ENCODE assay signal across 9 cellular contexts in genomic region chr10:122307669-122308486, GRCh38. TPM values are rescaled to one million over a fixed set of nuclear protein-coding genes. Genes with fewer than 3 reads are reported as not detected.
DNase-seq lines count a peak whose midpoint lies in the region; ATAC-seq and TF ChIP-seq lines count a peak whose summit lies in the region.
"Had no signal": no experiment of that assay in that cellular context is flagged by ENCODE, and none has a peak within 500 bp of the region (broad histone marks: within the 10 kb centered on the region; RNA-seq: fewer than 3 reads in every experiment).

No MANE protein-coding gene starts in this region.

- H3F3A ChIP-seq in PC-9 (ENCODE audit: insufficient read depth, low read depth): peaks cover 9% of the 10 kb centered on the region; the same call in 1 of the 2 replicates

- peak overlapping the region; percentile 98 for H3K27ac Mint-ChIP-seq in osteocyte (ENCODE audit: unreplicated experiment)
- H3K27ac Mint-ChIP-seq: activated naive CD4-positive, alpha-beta T cell treated with anti-CD3 and anti-CD28 coated beads, Interleukin-2, amount 50 U/mL, for 24 hours had no signal

- BruUV-seq in PC-9 (replicated peaks; lab: Mats Ljungman, UMichigan): no TSS peak

- H3K4me1 Mint-ChIP-seq in osteocyte (ENCODE audit: unreplicated experiment): peaks cover 63% of the 10 kb centered on the region
- H3K4me1 Mint-ChIP-seq: activated naive CD4-positive, alpha-beta T cell treated with anti-CD3 and anti-CD28 coated beads, Interleukin-2, amount 50 U/mL, for 24 hours had no signal

- DNase-seq in ACHN (peak; percentile 96), PC-9 (peak; percentile 52 to 72), fibroblast of lung (ENCODE audit: low read depth in 2 of 2) (peak; percentile 89 to 99), osteocyte (ENCODE audit: extremely low spot score, unreplicated experiment) (peak; percentile 86), T-helper 1 cell (no peak), NCI-H510A (lab: John Stamatoyannopoulos, UW) (no peak)
- no peak for DNase-seq in activated CD4-positive, alpha-beta T cell treated with anti-CD3 and anti-CD28 coated beads for 1 hour

- H3K4me3 ChIP-seq in PC-9 (peak overlapping the region; percentile 34), fibroblast of lung (replicated peaks in 1 of 4; ENCODE audit: control extremely low read depth in 1 of 4, insufficient read depth in 1 of 4, low read depth in 3 of 4, low read length in 4 of 4) (peak overlapping the region in 3 of 4 experiments; percentile 12 to 34 (median 19))

- H3K27me3 ChIP-seq in PC-9 (ENCODE audit: insufficient read depth, low read depth) (no peaks in the 10 kb centered on the region), fibroblast of lung (ENCODE audit: control insufficient read depth, insufficient read depth, low read length) (no peaks in the 10 kb centered on the region)

- H3K4me1 ChIP-seq in PC-9 (replicated peaks; ENCODE audit: insufficient read depth): peaks cover 22% of the 10 kb centered on the region
- H3K4me1 ChIP-seq in fibroblast of lung (ENCODE audit: control insufficient read depth, extremely low read depth, insufficient read depth, low read length): peaks cover 11% of the 10 kb centered on the region

- H3K27ac ChIP-seq in PC-9 (peak overlapping the region; percentile 83), fibroblast of lung (ENCODE audit: insufficient read depth, low read length) (peak overlapping the region; percentile 64)

- H3K36me3 Mint-ChIP-seq in osteocyte (ENCODE audit: unreplicated experiment): no peaks in the 10 kb centered on the region
- H3K36me3 Mint-ChIP-seq: activated naive CD4-positive, alpha-beta T cell treated with anti-CD3 and anti-CD28 coated beads, Interleukin-2, amount 50 U/mL, for 24 hours had no signal

- H3K79me2 ChIP-seq in PC-9 (ENCODE audit: low read depth): no peaks in the 10 kb centered on the region
- H3K79me2 ChIP-seq in fibroblast of lung (ENCODE audit: control insufficient read depth, insufficient read depth, low read length): no peaks in the 10 kb centered on the region

- H3K4me3 Mint-ChIP-seq in osteocyte (ENCODE audit: unreplicated experiment): peak overlapping the region; percentile 47
- H3K4me3 Mint-ChIP-seq: activated naive CD4-positive, alpha-beta T cell treated with anti-CD3 and anti-CD28 coated beads, Interleukin-2, amount 50 U/mL, for 24 hours had no signal

- in situ Hi-C loops in ACHN (cut with HindIII; ENCODE audit: low pct_ligation_motif_present, low pct_unique_long_range_greater_than_20kb, low sequenced_read_pairs): no loop called here

- POLR2A ChIA-PET in PC-9 (lab: Charles Lee; ENCODE audit: unreplicated experiment): interaction anchor here (0.7 to 1.0 kb wide), 4 partner anchors 9 to 288 kb away, joined by 3 to 7 read pairs (median 4); no protein-coding TSS in a partner anchor

- no peaks in the 10 kb centered on the region for H3K9me2 ChIP-seq in PC-9 (ENCODE audit: insufficient read depth)

- H3K4me2 ChIP-seq in PC-9 (peak overlapping the region; percentile 73), fibroblast of lung (ENCODE audit: extremely low read depth, insufficient read depth, low read length) (peak overlapping the region; percentile 64)

- H3K9me3 ChIP-seq in PC-9 (ENCODE audit: insufficient read depth, low read depth) (no peaks in the 10 kb centered on the region), fibroblast of lung (ENCODE audit: control insufficient read depth, insufficient read depth, low read depth, low read length) (no peaks in the 10 kb centered on the region)

- intact Hi-C loops in PC-9 (cut with micrococcal nuclease; ENCODE audit: unreplicated experiment): no loop called here

- H2AFZ ChIP-seq in PC-9: peak overlapping the region; percentile 62
- peak overlapping the region; percentile 9 for H2AFZ ChIP-seq in fibroblast of lung (ENCODE audit: low read length)

- H4K20me1 ChIP-seq in PC-9 (ENCODE audit: insufficient read depth) (no peaks in the 10 kb centered on the region), fibroblast of lung (ENCODE audit: control insufficient read depth, extremely low read depth, insufficient read depth, low read length) (no peaks in the 10 kb centered on the region)

- peak; percentile 80 for ATAC-seq in GM21786 (IDR thresholded peaks at IDR 0.05; ENCODE audit: unreplicated experiment)

- no peak overlapping the region for H3K9ac ChIP-seq in fibroblast of lung (ENCODE audit: insufficient read depth, low read length)

- no peak for TF ChIP-seq CTCF in PC-9 (conservative IDR thresholded peaks at IDR 0.05)
- TF ChIP-seq CTCF in fibroblast of lung (conservative IDR thresholded peaks at IDR 0.05 in 1 of 2, IDR thresholded peaks at IDR 0.05 in 1 of 2; ENCODE audit: low read depth in 1 of 2, low read length in 2 of 2): no peak
- no peak for TF ChIP-seq CTCF in osteocyte (IDR thresholded peaks at IDR 0.05)

- H3K27me3 Mint-ChIP-seq in osteocyte (ENCODE audit: unreplicated experiment): no peaks in the 10 kb centered on the region

- H3K9me3 Mint-ChIP-seq in osteocyte (ENCODE audit: unreplicated experiment): peaks cover 5% of the 10 kb centered on the region
- H3K9me3 Mint-ChIP-seq: activated naive CD4-positive, alpha-beta T cell treated with anti-CD3 and anti-CD28 coated beads, Interleukin-2, amount 50 U/mL, for 24 hours had no signal

- H3K36me3 ChIP-seq in PC-9 (ENCODE audit: low read depth) (no peaks in the 10 kb centered on the region), fibroblast of lung (ENCODE audit: control insufficient read depth, insufficient read depth, low read length) (no peaks in the 10 kb centered on the region)

- CTCF ChIA-PET in PC-9 (lab: Charles Lee): interaction anchor here (0.6 to 1.3 kb wide), 3 partner anchors 9 to 548 kb away, joined by 3 to 9 read pairs (median 6); no protein-coding TSS in a partner anchor

RNA-seq across cellular contexts. Expression of gene BTBD16, which starts 36.8 kb away (rescaled TPM):
- total RNA-seq in PC-9 (2021): 0.28 and 0.37 TPM in 2 replicates
- total RNA-seq in fibroblast of lung: not detected in 2 replicates
- not detected in 2 replicates for polyA plus RNA-seq in fibroblast of lung
- not detected in 2 replicates for polyA plus RNA-seq in fibroblast of lung (2012)
- polyA minus RNA-seq in fibroblast of lung (ENCODE audit: low replicate concordance): not detected in 2 replicates
- not detected in 2 replicates for total RNA-seq in osteocyte

Comparison
In these comparisons a context has a peak if more than half of its experiments do, and no peak if none do; other contexts are left out.
1. DNase-seq: peak in ACHN (single experiment), PC-9 (2 of 2), fibroblast of lung (2 of 2) and osteocyte (single experiment); none in activated CD4-positive, alpha-beta T cell treated with anti-CD3 and anti-CD28 coated beads for 1 hour (single experiment), T-helper 1 cell (0 of 5) and NCI-H510A (single experiment).